Comparison of ENCODE assay signal across 8 cellular contexts in the genomic region with DNA sequence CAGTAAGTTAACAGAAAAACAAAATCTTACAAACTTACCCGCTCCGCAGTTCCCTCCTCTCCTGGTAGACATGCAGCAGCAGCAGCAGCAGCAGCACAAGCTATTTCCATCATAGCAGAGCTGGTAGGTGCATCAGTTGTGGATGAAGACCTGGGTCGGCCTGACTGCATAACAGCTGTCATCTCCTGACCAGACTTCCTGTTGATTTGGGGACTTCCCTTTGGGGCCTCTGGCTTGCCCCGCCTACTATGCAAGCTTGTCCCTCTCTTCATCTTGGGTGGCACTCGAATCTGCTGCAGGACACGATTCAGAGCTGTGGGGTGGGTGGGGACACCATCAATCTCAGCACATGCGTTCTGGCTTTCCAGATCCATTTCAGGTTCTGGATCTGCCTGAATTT.
DNase-seq lines count a peak whose midpoint lies in the region; ATAC-seq and TF ChIP-seq lines count a peak whose summit lies in the region.

No MANE protein-coding gene starts in this region.

- intact Hi-C loops in prostate gland (cut with DNase I): loop anchor here (2.0 to 10.0 kb wide), 3 partner anchors 177 to 335 kb away; no protein-coding TSS in a partner anchor

- 82% methylated on average over 7 of the region's 7 CpGs for WGBS in prostate gland

- no peak overlapping the region for H3K4me3 ChIP-seq in prostate gland

- H3K9me3 ChIP-seq in prostate gland: no peaks in the 10 kb centered on the region

- no peak for TF ChIP-seq POLR2A in prostate gland (IDR thresholded peaks at IDR 0.05)

- no peak overlapping the region for H3K27ac ChIP-seq in prostate gland

- H3K36me3 ChIP-seq in prostate gland: no peaks in the 10 kb centered on the region

- no peak for TF ChIP-seq CTCF in prostate gland (IDR thresholded peaks at IDR 0.05)

- no peaks in the 10 kb centered on the region for H3K4me1 ChIP-seq in prostate gland (replicated peaks)

- ATAC-seq in GM19452 (IDR thresholded peaks at IDR 0.05; ENCODE audit: unreplicated experiment) (peak; percentile 82), HG03571 (IDR thresholded peaks at IDR 0.05; ENCODE audit: unreplicated experiment) (peak; percentile 80)

- peak; percentile 48 for DNase-seq in CD1c-positive myeloid dendritic cell (ENCODE audit: extremely low spot score)
- peak; percentile 24 for DNase-seq in activated effector memory CD4-positive, alpha-beta T cell treated with Interleukin-2 at 50 U/mL for 16 hours
- no peak for DNase-seq in prostate gland (ENCODE audit: low spot score)
- no peak for DNase-seq in hypothalamus (lab: John Stamatoyannopoulos, UW)
- no peak for DNase-seq in OCI-M1 (lab: John Stamatoyannopoulos, UW)
- DNase-seq in NCI-H446 (lab: John Stamatoyannopoulos, UW): no peak

- no peaks in the 10 kb centered on the region for H3K27me3 ChIP-seq in prostate gland (replicated peaks; ENCODE audit: insufficient read depth)

Comparison
In these comparisons a context has a peak if more than half of its experiments do, and no peak if none do; other contexts are left out.
1. DNase-seq: peak in CD1c-positive myeloid dendritic cell (single experiment) and activated effector memory CD4-positive, alpha-beta T cell treated with Interleukin-2 at 50 U/mL for 16 hours (single experiment); none in prostate gland (single experiment), hypothalamus (0 of 51), OCI-M1 (single experiment) and NCI-H446 (0 of 2).